Comparison of ENCODE assay signal across 26 cellular contexts in genomic region chr19:46340051-46340659, GRCh38. TPM values are rescaled to one million over a fixed set of nuclear protein-coding genes. Genes with fewer than 3 reads are reported as not detected.
"Had no signal": no experiment of that assay in that cellular context is flagged by ENCODE, and none has a peak within 500 bp of the region (broad histone marks: within the 10 kb centered on the region; RNA-seq: fewer than 3 reads in every experiment).

No MANE protein-coding gene starts in this region.

- FAIRE-seq: colon, kidney, pancreas, small intestine had no signal

- H3K4me1 Mint-ChIP-seq: endodermal cell; stimulated activated naive CD8-positive, alpha-beta T cell treated with anti-CD3 and anti-CD28 coated beads, Interleukin-15, amount 100 ng/mL, for 72 hours had no signal

- H3K27ac ChIP-seq: dorsolateral prefrontal cortex, epithelial cell of prostate, gastrocnemius medialis, left lung, neutrophil, pancreas, right lobe of liver, suprapubic skin, transverse colon, vagina had no signal

- H3K36me3 Mint-ChIP-seq: naive thymus-derived CD4-positive, alpha-beta T cell had no signal

- ATAC-seq: esophagus mucosa; gastrocnemius medialis; left lung; naive thymus-derived CD4-positive, alpha-beta T cell; pancreas; right lobe of liver; stimulated activated naive CD8-positive, alpha-beta T cell treated with anti-CD3 and anti-CD28 coated beads, Interleukin-15, amount 100 ng/mL, for 72 hours had no signal

- H3K4me3 ChIP-seq: dorsolateral prefrontal cortex, gastrocnemius medialis, left lung, pancreas, right lobe of liver, suprapubic skin, transverse colon, vagina had no signal

- H3K27ac Mint-ChIP-seq: progenitor cell of endocrine pancreas; stimulated activated naive CD8-positive, alpha-beta T cell treated with anti-CD3 and anti-CD28 coated beads, Interleukin-15, amount 100 ng/mL, for 72 hours had no signal

- H3K4me1 ChIP-seq: gastrocnemius medialis, left lung, pancreas, right lobe of liver, suprapubic skin, transverse colon, vagina had no signal

- H3K9me3 ChIP-seq: gastrocnemius medialis, left lung, neutrophil, pancreas, right lobe of liver, suprapubic skin, transverse colon, vagina had no signal

- H3K27me3 Mint-ChIP-seq: progenitor cell of endocrine pancreas; stimulated activated naive CD8-positive, alpha-beta T cell treated with anti-CD3 and anti-CD28 coated beads, Interleukin-15, amount 100 ng/mL, for 72 hours had no signal

- H3K4me3 Mint-ChIP-seq: endodermal cell; naive thymus-derived CD4-positive, alpha-beta T cell; stimulated activated naive CD8-positive, alpha-beta T cell treated with anti-CD3 and anti-CD28 coated beads, Interleukin-15, amount 100 ng/mL, for 72 hours had no signal

- H3K9me3 Mint-ChIP-seq: endodermal cell; stimulated activated naive CD8-positive, alpha-beta T cell treated with anti-CD3 and anti-CD28 coated beads, Interleukin-15, amount 100 ng/mL, for 72 hours had no signal

- H3K27me3 ChIP-seq: dorsolateral prefrontal cortex, gastrocnemius medialis, left lung, pancreas, right lobe of liver, suprapubic skin, transverse colon, vagina had no signal

- H3K36me3 ChIP-seq: neutrophil, pancreas, right lobe of liver, transverse colon had no signal

- DNase-seq: effector CD8-positive, alpha-beta T cell; endodermal cell; foreskin fibroblast; gastrocnemius medialis; head of caudate nucleus; kidney; left lung; mesenchymal stem cell; midbrain; naive thymus-derived CD4-positive, alpha-beta T cell; pancreas; right lobe of liver; small intestine; stimulated activated CD4-positive, alpha-beta T cell treated with anti-CD3 and anti-CD28 coated beads, Interleukin-15, amount 100 ng/mL, for 24 hours; stimulated activated CD4-positive, alpha-beta T cell treated with anti-CD3 and anti-CD28 coated beads, Interleukin-2, amount 100 ng/mL, for 48 hours; stimulated activated naive CD4-positive, alpha-beta T cell; stimulated activated naive CD8-positive, alpha-beta T cell treated with anti-CD3 and anti-CD28 coated beads, Interleukin-15, amount 100 ng/mL, for 72 hours; transverse colon had no signal

RNA-seq across cellular contexts. Expression of gene HIF3A, which starts 43.3 kb away (rescaled TPM):
- total RNA-seq: naive thymus-derived CD4-positive, alpha-beta T cell had no signal
